In genomic region chr16:64544859-64545258, GRCh38 we compare ENCODE assay signal across 5 cellular contexts.
"Had no signal": no experiment of that assay in that cellular context is flagged by ENCODE, and none has a peak within 500 bp of the region (broad histone marks: within the 10 kb centered on the region; RNA-seq: fewer than 3 reads in every experiment).

No MANE protein-coding gene starts in this region.

- H3K4me2 ChIP-seq: GM23338 had no signal

- DNase-seq: H9, HCEC 1CT, IMR-90 had no signal

- H3K4me3 ChIP-seq: GM23338, K562 had no signal

- ATAC-seq: GM23338, K562 had no signal

- H2AFZ ChIP-seq: GM23338 had no signal
